ENCODE assay signal across 12 cellular contexts in the genomic region with DNA sequence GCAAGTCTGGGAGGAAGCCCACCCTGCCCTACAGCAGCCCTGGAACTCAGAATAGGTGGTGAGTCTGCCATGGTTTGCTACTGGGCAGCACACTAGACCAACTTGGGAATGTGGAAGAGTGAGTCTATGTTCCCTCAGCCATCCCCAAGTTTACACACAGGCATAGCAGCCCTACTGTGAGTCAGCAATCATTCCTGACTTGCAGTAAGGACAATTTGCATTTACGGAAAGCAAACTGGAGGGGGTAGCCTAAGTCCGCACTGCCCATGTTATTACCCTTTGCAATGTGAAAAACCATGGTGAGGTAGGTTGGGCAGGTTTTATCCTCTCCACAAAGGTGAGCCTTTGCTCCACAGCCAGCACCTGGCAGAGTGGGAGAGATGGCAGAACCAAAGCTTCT. TPM values are rescaled to one million over a fixed set of nuclear protein-coding genes. Genes with fewer than 3 reads are reported as not detected.
DNase-seq lines count a peak whose midpoint lies in the region; ATAC-seq and TF ChIP-seq lines count a peak whose summit lies in the region.
"Had no signal": no experiment of that assay in that cellular context is flagged by ENCODE, and none has a peak within 500 bp of the region (broad histone marks: within the 10 kb centered on the region; RNA-seq: fewer than 3 reads in every experiment).

No MANE protein-coding gene starts in this region.

- H3K4me1 ChIP-seq in gastroesophageal sphincter = peaks cover 0 to 53% (median 14%) of the 10 kb centered on the region in 3 donors

- H3K9me3 Mint-ChIP-seq in activated T-cell treated with anti-CD3 and anti-CD28 coated beads, Interleukin-2, amount 50 U/mL, for 72 hours = no peaks in the 10 kb centered on the region
- H3K9me3 Mint-ChIP-seq in WTC11 = no peaks in the 10 kb centered on the region
- H3K9me3 Mint-ChIP-seq in stimulated activated naive B cell treated with anti-CD40 and anti-IgM and Interleukin-4, amounts not matched to agents 10 μg/mL and 1 μg/mL and 100 μg/mL, for 72 hours = no peaks in the 10 kb centered on the region

- H3K4me3 ChIP-seq in gastroesophageal sphincter = no peak overlapping the region
- H3K4me3 ChIP-seq: GM23248 had no signal

- POLR2A ChIA-PET in WTC11 (lab: Charles Lee) = no interaction called here

- WGBS in gastroesophageal sphincter (ENCODE audit: low coverage in 1 of 2), 2 donors = 86 to 92% methylated on average over 2 of the region's 2 CpGs

- peak overlapping the region; percentile 76 for H3K27ac Mint-ChIP-seq in activated T-cell treated with anti-CD3 and anti-CD28 coated beads, Interleukin-2, amount 50 U/mL, for 72 hours
- peak overlapping the region; percentile 11; the same call in 1 of the 2 replicates for H3K27ac Mint-ChIP-seq in WTC11
- H3K27ac Mint-ChIP-seq in stimulated activated naive B cell treated with anti-CD40 and anti-IgM and Interleukin-4, amounts not matched to agents 10 μg/mL and 1 μg/mL and 100 μg/mL, for 72 hours = peak overlapping the region; percentile 95

- H3K4me1 Mint-ChIP-seq in activated T-cell treated with anti-CD3 and anti-CD28 coated beads, Interleukin-2, amount 50 U/mL, for 72 hours (ENCODE audit: low read depth) = peaks cover 81% of the 10 kb centered on the region
- H3K4me1 Mint-ChIP-seq in WTC11 = peaks cover 32% of the 10 kb centered on the region
- H3K4me1 Mint-ChIP-seq in stimulated activated naive B cell treated with anti-CD40 and anti-IgM and Interleukin-4, amounts not matched to agents 10 μg/mL and 1 μg/mL and 100 μg/mL, for 72 hours = peaks cover 54 to 87% of the 10 kb centered on the region in 2 donors

- peaks cover 0 to 64% of the 10 kb centered on the region in 2 donors for H3K36me3 ChIP-seq in gastroesophageal sphincter

- no peak for DNase-seq in activated T-cell treated with anti-CD3 and anti-CD28 coated beads, Interleukin-2, amount 50 U/mL, for 72 hours
- DNase-seq in activated T-cell treated with anti-CD3 and anti-CD28 coated beads, Interleukin-2, amount 50 U/mL, for 48 hours = no peak
- DNase-seq in WTC11 (ENCODE audit: low spot score) (no peak), activated gamma-delta T cell treated with Interleukin-2 at 50 U/mL for 16 hours (no peak), SK-N-DZ (ENCODE audit: low spot score) (no peak)
- DNase-seq in stimulated activated naive B cell treated with anti-CD40 and anti-IgM and Interleukin-4, amounts not matched to agents 10 μg/mL and 1 μg/mL and 100 μg/mL, for 72 hours = no peak
- no peak for DNase-seq in activated CD8-positive, alpha-beta memory T cell treated with anti-CD3 and anti-CD28 coated beads, Interleukin-2, amount 50 U/mL, for 4 hours
- DNase-seq: GM23248; hypothalamus; NCI-H2081; stimulated activated CD4-positive, alpha-beta T cell treated with anti-CD3 and anti-CD28 coated beads, Interleukin-12 subunit alpha, Interleukin-12 subunit beta, amount 100 ng/mL, for 4 hours had no signal

- peaks cover 7 to 11% of the 10 kb centered on the region in 2 donors for H3K36me3 Mint-ChIP-seq in activated T-cell treated with anti-CD3 and anti-CD28 coated beads, Interleukin-2, amount 50 U/mL, for 72 hours (ENCODE audit: insufficient read depth in 2 of 2)
- peaks cover 7% of the 10 kb centered on the region; the same call in 1 of the 2 replicates for H3K36me3 Mint-ChIP-seq in WTC11
- H3K36me3 Mint-ChIP-seq in stimulated activated naive B cell treated with anti-CD40 and anti-IgM and Interleukin-4, amounts not matched to agents 10 μg/mL and 1 μg/mL and 100 μg/mL, for 72 hours = peaks cover 51 to 72% of the 10 kb centered on the region in 2 donors

- H3K9me3 ChIP-seq in gastroesophageal sphincter = no peaks in the 10 kb centered on the region

- H3K27me3 ChIP-seq in gastroesophageal sphincter = no peaks in the 10 kb centered on the region

- ATAC-seq in activated T-cell treated with anti-CD3 and anti-CD28 coated beads, Interleukin-2, amount 50 U/mL, for 72 hours (replicated peaks in 1 of 2) = no peak
- ATAC-seq in WTC11 = no peak
- no peak for ATAC-seq in gastroesophageal sphincter
- ATAC-seq in stimulated activated naive B cell treated with anti-CD40 and anti-IgM and Interleukin-4, amounts not matched to agents 10 μg/mL and 1 μg/mL and 100 μg/mL, for 72 hours (replicated peaks) = no peak

- peak overlapping the region in 3 of 4 donors; percentile 51 to 98 (median 60) for H3K27ac ChIP-seq in gastroesophageal sphincter
- H3K27ac ChIP-seq: GM23248 had no signal

- TF ChIP-seq POLR2A in gastroesophageal sphincter (IDR thresholded peaks at IDR 0.05) = no peak

- TF ChIP-seq EP300 in gastroesophageal sphincter (IDR thresholded peaks at IDR 0.05) = no peak

- CTCF ChIA-PET in WTC11 (lab: Charles Lee) = interaction anchor here (1.8 to 2.5 kb wide), 2 partner anchors 32 to 38 kb away, joined by 6 to 27 read pairs; no protein-coding TSS in a partner anchor

- H3K27me3 Mint-ChIP-seq in activated T-cell treated with anti-CD3 and anti-CD28 coated beads, Interleukin-2, amount 50 U/mL, for 72 hours (ENCODE audit: low read depth) = no peaks in the 10 kb centered on the region
- H3K27me3 Mint-ChIP-seq in WTC11 (ENCODE audit: low read depth) = no peaks in the 10 kb centered on the region
- H3K27me3 Mint-ChIP-seq in stimulated activated naive B cell treated with anti-CD40 and anti-IgM and Interleukin-4, amounts not matched to agents 10 μg/mL and 1 μg/mL and 100 μg/mL, for 72 hours = no peaks in the 10 kb centered on the region

- peak overlapping the region; percentile 59 to 64 for H3K4me3 Mint-ChIP-seq in activated T-cell treated with anti-CD3 and anti-CD28 coated beads, Interleukin-2, amount 50 U/mL, for 72 hours
- H3K4me3 Mint-ChIP-seq in WTC11 = no peak overlapping the region
- H3K4me3 Mint-ChIP-seq in stimulated activated naive B cell treated with anti-CD40 and anti-IgM and Interleukin-4, amounts not matched to agents 10 μg/mL and 1 μg/mL and 100 μg/mL, for 72 hours = peak overlapping the region; percentile 61 to 69

- no peak for TF ChIP-seq CTCF in WTC11 (IDR thresholded peaks at IDR 0.05)
- no peak for TF ChIP-seq CTCF in gastroesophageal sphincter (IDR thresholded peaks at IDR 0.05)

TF ChIP-seq in WTC11, 78 proteins besides CTCF, POLR2A, EP300 and RAD21:
- no peak for TF ChIP-seq ETV6 (CRISPR knock-in tag; IDR thresholded peaks at IDR 0.05)
- no peak for TF ChIP-seq ZNF138 (CRISPR knock-in tag; conservative IDR thresholded peaks at IDR 0.05)
- TF ChIP-seq ZNF317 (CRISPR knock-in tag; IDR thresholded peaks at IDR 0.05; ENCODE audit: borderline replicate concordance, low read depth) = peak; percentile 62; the same call in 1 of the 2 replicates
- no peak for TF ChIP-seq SOX15 (CRISPR knock-in tag; IDR thresholded peaks at IDR 0.05)

RNA-seq across cellular contexts. Expression of a gene that starts 4.6 kb away (rescaled TPM):
- total RNA-seq in activated T-cell treated with anti-CD3 and anti-CD28 coated beads, Interleukin-2, amount 50 U/mL, for 72 hours = 10 to 100 TPM; 22.0 to 23.4 TPM
- total RNA-seq in WTC11 (2021) (10.1 to 11.9 TPM (median 11.5 TPM) in 3 replicates), gastroesophageal sphincter (10 to 100 TPM; 18.6 to 32.1 (median 25.6) TPM)
- 13.0 and 15.2 TPM in 2 replicates for polyA plus RNA-seq in SK-N-DZ (2014; cell fraction: cytosol; rRNA removed)
- polyA plus RNA-seq in SK-N-DZ (2014; cell fraction: nucleus; rRNA removed) = 1.9 and 5.5 TPM in 2 replicates

RNA-seq across cellular contexts. Expression of a gene that starts 5.1 kb away (rescaled TPM):
- total RNA-seq in activated T-cell treated with anti-CD3 and anti-CD28 coated beads, Interleukin-2, amount 50 U/mL, for 72 hours = 100 to 1,000 TPM; 458 to 468 TPM
- 367 to 398 TPM (median 389 TPM) in 3 replicates for total RNA-seq in WTC11 (2021)
- total RNA-seq in gastroesophageal sphincter = 100 to 1,000 TPM; 401 to 524 (median 476) TPM
- 289 and 303 TPM in 2 replicates for polyA plus RNA-seq in SK-N-DZ (2014; cell fraction: cytosol; rRNA removed)
- 135 and 139 TPM in 2 replicates for polyA plus RNA-seq in SK-N-DZ (2014; cell fraction: nucleus; rRNA removed)

RNA-seq across cellular contexts. Expression of a gene that starts 5.4 kb away (rescaled TPM):
- total RNA-seq in activated T-cell treated with anti-CD3 and anti-CD28 coated beads, Interleukin-2, amount 50 U/mL, for 72 hours = 1 to 10 TPM; 7.4 to 7.5 TPM
- 54.6 to 66.6 TPM (median 57.8 TPM) in 3 replicates for total RNA-seq in WTC11 (2021)
- 10 to 100 TPM in 1 of 4 donors, 1 to 10 TPM in 2, under 1 TPM in 1; 0.32 to 11.4 (median 7.6) TPM for total RNA-seq in gastroesophageal sphincter
- 25.3 and 29.1 TPM in 2 replicates for polyA plus RNA-seq in SK-N-DZ (2014; cell fraction: cytosol; rRNA removed)
- 46.0 and 58.1 TPM in 2 replicates for polyA plus RNA-seq in SK-N-DZ (2014; cell fraction: nucleus; rRNA removed)

RNA-seq across cellular contexts. Expression of a gene that starts 12.3 kb away (rescaled TPM):
- total RNA-seq in activated T-cell treated with anti-CD3 and anti-CD28 coated beads, Interleukin-2, amount 50 U/mL, for 72 hours = 10 to 100 TPM; 15.3 to 18.4 TPM
- total RNA-seq in WTC11 (2021) (11.0 to 12.7 TPM (median 11.5 TPM) in 3 replicates), gastroesophageal sphincter (10 to 100 TPM in 1 of 4 donors, 1 to 10 TPM in 3; 3.6 to 11.1 (median 7.5) TPM)
- 6.7 and 8.0 TPM in 2 replicates for polyA plus RNA-seq in SK-N-DZ (2014; cell fraction: cytosol; rRNA removed)
- polyA plus RNA-seq in SK-N-DZ (2014; cell fraction: nucleus; rRNA removed) = 41.9 and 49.9 TPM in 2 replicates

RNA-seq across cellular contexts. Expression of a gene that starts 53.2 kb away (rescaled TPM):
- total RNA-seq in activated T-cell treated with anti-CD3 and anti-CD28 coated beads, Interleukin-2, amount 50 U/mL, for 72 hours = 10 to 100 TPM in 1 of 2 donors, 1 to 10 TPM in 1; 9.1 to 10.3 TPM
- total RNA-seq in WTC11 (2021) (113 to 119 TPM (median 115 TPM) in 3 replicates), gastroesophageal sphincter (100 to 1,000 TPM in 3 of 4 donors, 10 to 100 TPM in 1; 74.2 to 195 (median 123) TPM)
- 22.4 and 28.7 TPM in 2 replicates for polyA plus RNA-seq in SK-N-DZ (2014; cell fraction: cytosol; rRNA removed)
- 16.3 and 19.0 TPM in 2 replicates for polyA plus RNA-seq in SK-N-DZ (2014; cell fraction: nucleus; rRNA removed)

Comparison
In these comparisons a context has a peak if more than half of its experiments do, and no peak if none do; other contexts are left out.
1. H3K27ac Mint-ChIP-seq: peak in every context shown above with its lines; median percentile 95 in stimulated activated naive B cell treated with anti-CD40 and anti-IgM and Interleukin-4, amounts not matched to agents 10 μg/mL and 1 μg/mL and 100 μg/mL, for 72 hours; 76 in activated T-cell treated with anti-CD3 and anti-CD28 coated beads, Interleukin-2, amount 50 U/mL, for 72 hours; 11 in WTC11.